In the genomic region with DNA sequence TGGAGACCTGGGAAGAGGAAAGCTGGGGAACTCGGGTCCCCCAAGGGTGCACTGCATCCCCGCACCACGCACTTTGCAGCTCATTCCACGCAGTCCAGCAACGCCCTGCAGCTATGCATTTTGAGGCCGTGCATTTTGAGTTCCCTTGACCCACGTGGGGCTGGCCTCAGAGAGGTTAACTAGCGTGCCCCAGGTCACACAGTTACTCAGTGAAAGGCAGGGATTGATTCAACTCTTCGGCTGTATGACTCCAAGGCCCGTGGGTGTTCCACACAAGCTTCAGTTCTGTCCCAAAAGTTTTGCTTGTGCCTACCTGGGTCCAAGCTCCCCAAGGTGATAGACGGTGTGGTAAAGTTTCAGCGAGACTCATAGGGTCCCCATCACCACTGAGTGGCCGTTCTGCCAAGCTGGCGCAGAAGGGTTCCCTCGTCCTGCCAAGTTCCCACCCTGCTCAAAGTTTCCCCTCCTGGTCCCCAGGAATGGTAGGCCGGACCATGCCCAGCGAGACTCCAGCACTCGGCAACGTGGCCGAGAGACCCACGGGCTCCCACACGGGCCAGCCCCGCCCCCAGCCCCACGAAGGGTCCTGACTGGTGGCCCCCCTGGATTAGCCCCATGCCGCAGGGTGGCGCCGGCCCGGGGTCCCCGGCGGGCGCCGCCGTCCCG, we compare ENCODE assay signal across 8 cellular contexts. TPM values are rescaled to one million over a fixed set of nuclear protein-coding genes. Genes with fewer than 3 reads are reported as not detected.
DNase-seq lines count a peak whose midpoint lies in the region; ATAC-seq and TF ChIP-seq lines count a peak whose summit lies in the region.

No MANE protein-coding gene starts in this region.

- peak; percentile 8 for ATAC-seq in activated naive CD8-positive, alpha-beta T cell treated with anti-CD3 and anti-CD28 coated beads, Interleukin-2, amount 10 ng/mL, durations not matched to agents 7 days and 5 days (ENCODE audit: low read depth)
- ATAC-seq in HG02884 (IDR thresholded peaks at IDR 0.05; ENCODE audit: unreplicated experiment), result no peak
- ATAC-seq in sciatic nerve, result no peak

- WGBS in suprapubic skin, result 8% methylated on average over 10 of the region's 34 CpGs

- no peaks in the 10 kb centered on the region for H3K36me3 Mint-ChIP-seq in activated naive CD4-positive, alpha-beta T cell treated with anti-CD3 and anti-CD28 coated beads for 36 hours (ENCODE audit: low read depth)
- H3K36me3 Mint-ChIP-seq in activated naive CD8-positive, alpha-beta T cell treated with anti-CD3 and anti-CD28 coated beads, Interleukin-2, amount 10 ng/mL, durations not matched to agents 7 days and 5 days, result no peaks in the 10 kb centered on the region

- CTCF ChIA-PET in activated naive CD4-positive, alpha-beta T cell treated with anti-CD3 and anti-CD28 coated beads for 36 hours (lab: Charles Lee), result interaction anchor here (0.9 kb wide), 1 partner anchor 27 kb away, joined by 3 read pairs; no protein-coding TSS in a partner anchor

- TF ChIP-seq POLR2A in suprapubic skin (IDR thresholded peaks at IDR 0.05), result no peak

- H3K27me3 ChIP-seq in layer of hippocampus (ENCODE audit: control insufficient read depth, insufficient read depth, low read length), result no peaks in the 10 kb centered on the region
- H3K27me3 ChIP-seq in suprapubic skin, result no peaks in the 10 kb centered on the region

- no peaks in the 10 kb centered on the region for H3K9me3 Mint-ChIP-seq in activated naive CD4-positive, alpha-beta T cell treated with anti-CD3 and anti-CD28 coated beads for 36 hours
- H3K9me3 Mint-ChIP-seq in activated naive CD8-positive, alpha-beta T cell treated with anti-CD3 and anti-CD28 coated beads, Interleukin-2, amount 10 ng/mL, durations not matched to agents 7 days and 5 days, result no peaks in the 10 kb centered on the region

- no peak for DNase-seq in activated naive CD4-positive, alpha-beta T cell treated with anti-CD3 and anti-CD28 coated beads for 36 hours
- DNase-seq in activated naive CD4-positive, alpha-beta T cell (lab: John Stamatoyannopoulos, UW), result no peak
- no peak for DNase-seq in activated naive CD8-positive, alpha-beta T cell treated with anti-CD3 and anti-CD28 coated beads, Interleukin-2, amount 10 ng/mL, durations not matched to agents 7 days and 5 days
- DNase-seq in suprapubic skin (ENCODE audit: low spot score in 2 of 2) (no peak), sciatic nerve (ENCODE audit: low spot score) (no peak), midbrain (lab: John Stamatoyannopoulos, UW) (no peak)

- H3K4me3 ChIP-seq in suprapubic skin, result peak overlapping the region; percentile 80

- peaks cover 22% of the 10 kb centered on the region for H3K4me1 Mint-ChIP-seq in activated naive CD4-positive, alpha-beta T cell treated with anti-CD3 and anti-CD28 coated beads for 36 hours (ENCODE audit: low read depth)
- peaks cover 16% of the 10 kb centered on the region for H3K4me1 Mint-ChIP-seq in activated naive CD8-positive, alpha-beta T cell treated with anti-CD3 and anti-CD28 coated beads, Interleukin-2, amount 10 ng/mL, durations not matched to agents 7 days and 5 days

- peak overlapping the region; percentile 61 for H3K4me3 Mint-ChIP-seq in activated naive CD4-positive, alpha-beta T cell treated with anti-CD3 and anti-CD28 coated beads for 36 hours
- H3K4me3 Mint-ChIP-seq in activated naive CD8-positive, alpha-beta T cell treated with anti-CD3 and anti-CD28 coated beads, Interleukin-2, amount 10 ng/mL, durations not matched to agents 7 days and 5 days, result peak overlapping the region; percentile 65

- H3K27ac ChIP-seq in layer of hippocampus (ENCODE audit: low read depth, low read length) (peak overlapping the region; percentile 14), suprapubic skin (peak overlapping the region; percentile 90)

- TF ChIP-seq EP300 in suprapubic skin (IDR thresholded peaks at IDR 0.05), result no peak

- H3K4me1 ChIP-seq in suprapubic skin, result peaks cover 91% of the 10 kb centered on the region

- no peak overlapping the region for H3K27ac Mint-ChIP-seq in activated naive CD4-positive, alpha-beta T cell treated with anti-CD3 and anti-CD28 coated beads for 36 hours
- H3K27ac Mint-ChIP-seq in activated naive CD8-positive, alpha-beta T cell treated with anti-CD3 and anti-CD28 coated beads, Interleukin-2, amount 10 ng/mL, durations not matched to agents 7 days and 5 days, result no peak overlapping the region

- intact Hi-C loops in activated naive CD4-positive, alpha-beta T cell treated with anti-CD3 and anti-CD28 coated beads for 36 hours (cut with micrococcal nuclease), result loop anchor here (2.0 kb wide), 1 partner anchor 20 kb away; no protein-coding TSS in a partner anchor
- intact Hi-C loops in sciatic nerve (cut with DNase I), result no loop called here

- H3K9me3 ChIP-seq in suprapubic skin, result no peaks in the 10 kb centered on the region

- POLR2A ChIA-PET in activated naive CD8-positive, alpha-beta T cell treated with anti-CD3 and anti-CD28 coated beads, Interleukin-2, amount 10 ng/mL, durations not matched to agents 7 days and 5 days (lab: Charles Lee), result interaction anchor here (0.5 kb wide), 1 partner anchor 129 kb away, joined by 3 read pairs; no protein-coding TSS in a partner anchor

- TF ChIP-seq CTCF in suprapubic skin (IDR thresholded peaks at IDR 0.05), result no peak

- H3K27me3 Mint-ChIP-seq in activated naive CD4-positive, alpha-beta T cell treated with anti-CD3 and anti-CD28 coated beads for 36 hours (ENCODE audit: low read depth), result peaks cover 3% of the 10 kb centered on the region
- peaks cover 30% of the 10 kb centered on the region for H3K27me3 Mint-ChIP-seq in activated naive CD8-positive, alpha-beta T cell treated with anti-CD3 and anti-CD28 coated beads, Interleukin-2, amount 10 ng/mL, durations not matched to agents 7 days and 5 days

- H3K36me3 ChIP-seq in suprapubic skin, result no peaks in the 10 kb centered on the region

RNA-seq across cellular contexts. Expression of a gene that starts 0.6 kb away (rescaled TPM):
- total RNA-seq in activated naive CD4-positive, alpha-beta T cell treated with anti-CD3 and anti-CD28 coated beads for 36 hours, result 1 to 10 TPM; 4.5 to 4.9 TPM
- 1 to 10 TPM; 6.7 to 9.5 TPM for total RNA-seq in activated naive CD8-positive, alpha-beta T cell treated with anti-CD3 and anti-CD28 coated beads, Interleukin-2, amount 10 ng/mL, durations not matched to agents 7 days and 5 days
- total RNA-seq in suprapubic skin (100 to 1,000 TPM in 3 of 4 donors, 10 to 100 TPM in 1; 97.5 to 164 (median 131) TPM), sciatic nerve (887 TPM)

RNA-seq across cellular contexts. Expression of a gene that starts 40.3 kb away (rescaled TPM):
- not detected for total RNA-seq in activated naive CD4-positive, alpha-beta T cell treated with anti-CD3 and anti-CD28 coated beads for 36 hours
- not detected for total RNA-seq in activated naive CD8-positive, alpha-beta T cell treated with anti-CD3 and anti-CD28 coated beads, Interleukin-2, amount 10 ng/mL, durations not matched to agents 7 days and 5 days
- total RNA-seq in suprapubic skin (not detected), sciatic nerve (1.2 TPM)

Comparison
In these comparisons a context has a peak if more than half of its experiments do, and no peak if none do; other contexts are left out.
1. RNA of a gene that starts 0.6 kb away (total RNA-seq): 887 TPM in sciatic nerve (single experiment) and 97.5 to 164 TPM in suprapubic skin; 6.7 to 9.5 TPM in activated naive CD8-positive, alpha-beta T cell treated with anti-CD3 and anti-CD28 coated beads, Interleukin-2, amount 10 ng/mL, durations not matched to agents 7 days and 5 days and 4.5 to 4.9 TPM in activated naive CD4-positive, alpha-beta T cell treated with anti-CD3 and anti-CD28 coated beads for 36 hours; every median in the first group is over 4 times any median in the second.